Comparison of ENCODE assay signal across 25 cellular contexts in the genomic region with DNA sequence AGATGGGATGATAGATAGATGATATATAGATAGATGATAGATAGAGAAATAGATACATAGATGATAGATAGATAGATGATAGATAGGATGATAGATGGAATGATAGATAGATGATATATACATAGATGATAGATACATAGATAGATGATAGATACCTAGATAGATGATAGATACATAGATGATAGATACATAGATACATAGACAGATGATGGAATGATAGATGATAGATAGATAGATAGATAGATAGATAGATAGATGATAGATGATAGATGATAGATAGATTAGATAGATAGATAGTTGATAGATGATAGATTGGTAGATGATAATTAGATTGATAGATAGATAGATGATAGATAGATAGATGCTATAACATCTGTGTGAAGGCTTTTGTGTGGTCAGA.
"Had no signal": no experiment of that assay in that cellular context is flagged by ENCODE, and none has a peak within 500 bp of the region (broad histone marks: within the 10 kb centered on the region; RNA-seq: fewer than 3 reads in every experiment).

No MANE protein-coding gene starts in this region.

- H3K36me3 Mint-ChIP-seq: activated naive CD4-positive, alpha-beta T cell treated with anti-CD3 and anti-CD28 coated beads, Interleukin-2, amount 50 U/mL, for 72 hours; stimulated activated effector memory CD8-positive, alpha-beta T cell treated with anti-CD3 and anti-CD28 coated beads, Interleukin-12 subunit alpha, Interleukin-12 subunit beta, amount 100 ng/mL, for 72 hours; type B pancreatic cell had no signal

- H3K27ac Mint-ChIP-seq: activated naive CD4-positive, alpha-beta T cell treated with anti-CD3 and anti-CD28 coated beads, Interleukin-2, amount 50 U/mL, for 72 hours; activated T-helper 1 cell treated with anti-CD3 and anti-CD28 coated beads, Interleukin-12 subunit alpha, Interleukin-12 subunit beta, Interleukin-2, Interleukin-4 antibody, amounts not matched to agents 30 ng/mL and 10 ng/mL and 1 ng/mL, durations not matched to agents 14 hours and 24 hours and 36 hours; stimulated activated effector memory CD8-positive, alpha-beta T cell treated with anti-CD3 and anti-CD28 coated beads, Interleukin-12 subunit alpha, Interleukin-12 subunit beta, amount 100 ng/mL, for 72 hours; type B pancreatic cell had no signal

- H3K27me3 ChIP-seq: esophagus muscularis mucosa, gastrocnemius medialis, right lobe of liver had no signal

- DNase-seq: activated CD4-positive, alpha-beta T cell treated with anti-CD3 and anti-CD28 coated beads for 4 hours; activated CD4-positive, alpha-beta T cell treated with anti-CD3 and anti-CD28 coated beads, Interleukin-2, amount 50 U/mL, for 48 hours; activated CD4-positive, CD25-positive, alpha-beta regulatory T cell; aorta; brain microvascular endothelial cell; central memory CD4-positive, alpha-beta T cell; effector memory CD8-positive, alpha-beta T cell; gastrocnemius medialis; hippocampal formation; kidney glomerular epithelial cell; left ventricle myocardium superior; mammary epithelial cell; midbrain; right lobe of liver; stimulated activated CD4-positive, alpha-beta T cell treated with anti-CD3 and anti-CD28 coated beads, Interleukin-2, amount 100 ng/mL, for 24 hours; stimulated activated naive CD8-positive, alpha-beta T cell treated with anti-CD3 and anti-CD28 coated beads, Interleukin-15, amount 100 ng/mL, for 72 hours; T-helper 1 cell; T-helper 9 cell had no signal

- H3K27me3 Mint-ChIP-seq: effector memory CD8-positive, alpha-beta T cell; stimulated activated naive CD8-positive, alpha-beta T cell treated with anti-CD3 and anti-CD28 coated beads, Interleukin-15, amount 100 ng/mL, for 72 hours had no signal

- H3K4me3 Mint-ChIP-seq: activated T-helper 1 cell treated with anti-CD3 and anti-CD28 coated beads, Interleukin-12 subunit alpha, Interleukin-12 subunit beta, Interleukin-2, Interleukin-4 antibody, amounts not matched to agents 30 ng/mL and 10 ng/mL and 1 ng/mL, durations not matched to agents 14 hours and 24 hours and 36 hours; nephron; stimulated activated naive CD8-positive, alpha-beta T cell treated with anti-CD3 and anti-CD28 coated beads, Interleukin-15, amount 100 ng/mL, for 72 hours; type B pancreatic cell had no signal

- H3K27ac ChIP-seq: brain microvascular endothelial cell, gastrocnemius medialis, right lobe of liver had no signal

- H3K9me3 Mint-ChIP-seq: activated naive CD4-positive, alpha-beta T cell treated with anti-CD3 and anti-CD28 coated beads, Interleukin-2, amount 50 U/mL, for 72 hours; activated T-helper 1 cell treated with anti-CD3 and anti-CD28 coated beads, Interleukin-12 subunit alpha, Interleukin-12 subunit beta, Interleukin-2, Interleukin-4 antibody, amounts not matched to agents 30 ng/mL and 10 ng/mL and 1 ng/mL, durations not matched to agents 14 hours and 24 hours and 36 hours; effector memory CD8-positive, alpha-beta T cell; nephron; stimulated activated effector memory CD8-positive, alpha-beta T cell treated with anti-CD3 and anti-CD28 coated beads, Interleukin-12 subunit alpha, Interleukin-12 subunit beta, amount 100 ng/mL, for 72 hours; stimulated activated naive CD8-positive, alpha-beta T cell treated with anti-CD3 and anti-CD28 coated beads, Interleukin-15, amount 100 ng/mL, for 72 hours had no signal

- H3K9me3 ChIP-seq: esophagus muscularis mucosa, gastrocnemius medialis, right lobe of liver had no signal

- H3K36me3 ChIP-seq: brain microvascular endothelial cell, esophagus muscularis mucosa, gastrocnemius medialis, right lobe of liver had no signal

- H3K4me3 ChIP-seq: esophagus muscularis mucosa, gastrocnemius medialis, right lobe of liver, skin epidermis had no signal

- ATAC-seq: gastrocnemius medialis; stimulated activated effector memory CD8-positive, alpha-beta T cell treated with anti-CD3 and anti-CD28 coated beads, Interleukin-12 subunit alpha, Interleukin-12 subunit beta, amount 100 ng/mL, for 72 hours had no signal
